In genomic region chr16:72324578-72324977, GRCh38 we compare ENCODE assay signal across 35 cellular contexts.
DNase-seq lines count a peak whose midpoint lies in the region; ATAC-seq, FAIRE-seq and TF ChIP-seq lines count a peak whose summit lies in the region.
"Had no signal": no experiment of that assay in that cellular context is flagged by ENCODE, and none has a peak within 500 bp of the region (broad histone marks: within the 10 kb centered on the region; RNA-seq: fewer than 3 reads in every experiment).

No MANE protein-coding gene starts in this region.

- no peak for TF ChIP-seq CTCF in heart left ventricle (IDR thresholded peaks at IDR 0.05)
- no peak for TF ChIP-seq CTCF in kidney (IDR thresholded peaks at IDR 0.05; ENCODE audit: borderline replicate concordance, extremely low read depth, insufficient read depth)

- H3K4me3 ChIP-seq in heart left ventricle (no peak overlapping the region), kidney (ENCODE audit: low read length in 2 of 2) (no peak overlapping the region), HAP-1 (no peak overlapping the region)
- H3K4me3 ChIP-seq: A549; BLaER1; BLaER1 treated with 17β-estradiol and CSF1 and Interleukin-3, amounts not matched to agents 10 nM and 100 nM had no signal

- no peak for ATAC-seq in Right ventricle myocardium inferior
- no peak for ATAC-seq in heart left ventricle
- ATAC-seq in GM19467 (IDR thresholded peaks at IDR 0.05; ENCODE audit: unreplicated experiment), result no peak
- ATAC-seq: A549; CD8-positive, alpha-beta T cell had no signal

- FAIRE-seq in HTR-8/SVneo (lab: Jason Lieb, UNC) (peak; percentile 20), kidney (lab: Jason Lieb, UNC) (no peak)
- FAIRE-seq: A204.1, A549, D721Med had no signal

- 85 to 96% (median 94%) methylated on average over 7 of the region's 7 CpGs for WGBS in heart left ventricle, 4 donors

- H3K4me1 ChIP-seq in heart left ventricle (no peaks in the 10 kb centered on the region), kidney (ENCODE audit: control insufficient read depth in 1 of 2, insufficient read depth in 1 of 2, low read depth in 1 of 2, low read length in 2 of 2) (no peaks in the 10 kb centered on the region), HAP-1 (no peaks in the 10 kb centered on the region)
- H3K4me1 ChIP-seq: A549, BE2C, BLaER1, Caco-2 had no signal

- H3K27ac ChIP-seq in heart left ventricle (no peak overlapping the region), kidney (ENCODE audit: low read depth in 2 of 2, low read length in 2 of 2) (no peak overlapping the region)
- H3K27ac ChIP-seq: 22Rv1; A549; BLaER1; BLaER1 treated with 17β-estradiol and CSF1 and Interleukin-3, amounts not matched to agents 10 nM and 100 nM; C4-2B had no signal

- TF ChIP-seq POLR2A in heart left ventricle (IDR thresholded peaks at IDR 0.05), result no peak

- H3K9ac ChIP-seq in kidney (ENCODE audit: low read length in 2 of 2), result no peak overlapping the region
- H3K9ac ChIP-seq: BLaER1; BLaER1 treated with 17β-estradiol and CSF1 and Interleukin-3, amounts not matched to agents 10 nM and 100 nM had no signal

- no peaks in the 10 kb centered on the region for H3K36me3 ChIP-seq in heart left ventricle
- no peaks in the 10 kb centered on the region for H3K36me3 ChIP-seq in kidney (ENCODE audit: control insufficient read depth in 1 of 2, insufficient read depth in 2 of 2, low read length in 2 of 2)
- H3K36me3 ChIP-seq in HAP-1 (replicated peaks), result no peaks in the 10 kb centered on the region
- H3K36me3 ChIP-seq: BE2C had no signal

- H3K27me3 ChIP-seq in heart left ventricle, result no peaks in the 10 kb centered on the region
- no peaks in the 10 kb centered on the region for H3K27me3 ChIP-seq in HAP-1 (ENCODE audit: low read depth)
- H3K27me3 ChIP-seq: BE2C; BLaER1; BLaER1 treated with 17β-estradiol and CSF1 and Interleukin-3, amounts not matched to agents 10 nM and 100 nM had no signal

- peak; percentile 34 for DNase-seq in Right ventricle myocardium inferior (ENCODE audit: missing footprints)
- DNase-seq in heart left ventricle, result no peak
- DNase-seq in HTR-8/SVneo (ENCODE audit: insufficient read length, low spot score), result no peak
- peak; percentile 41 for DNase-seq in kidney
- peak; percentile 60 for DNase-seq in posterior vena cava (ENCODE audit: low spot score)
- no peak for DNase-seq in CD1c-positive myeloid dendritic cell (ENCODE audit: extremely low spot score)
- no peak for DNase-seq in HAP-1 (ENCODE audit: low spot score in 2 of 2)
- DNase-seq: 8988T; ACHN; AML-193; BE2C; C1 segment of cervical spinal cord; Caco-2; Calu3; CD4-positive, alpha-beta memory T cell; CD4-positive, alpha-beta T cell; CD4-positive, CD25-positive, alpha-beta regulatory T cell; CD8-positive, alpha-beta memory T cell; CD8-positive, alpha-beta T cell; COR-L47; DMS 273 treated with DMSO at 0.1 percent for 48 hours; DMS153; DMS53; DMS79; DMS79 treated with DMSO at 0.1 percent for 48 hours; DND-41; EL had no signal

- H3K9me3 ChIP-seq in heart left ventricle (peaks cover 0 to 17% (median 2%) of the 10 kb centered on the region in 12 donors), kidney (ENCODE audit: control insufficient read depth in 1 of 2, low read length in 2 of 2) (peaks cover 0 to 4% of the 10 kb centered on the region in 2 donors), HAP-1 (peaks cover 11% of the 10 kb centered on the region)
- H3K9me3 ChIP-seq: BE2C had no signal

- in situ Hi-C loops in HAP-1 (cut with MboI; ENCODE audit: low sequenced_read_pairs), result no loop called here

- intact Hi-C loops in Right ventricle myocardium inferior (cut with DNase I), result no loop called here
- intact Hi-C loops in heart left ventricle (cut with DNase I), result no loop called here
- intact Hi-C loops in kidney (cut with DNase I), result no loop called here
- intact Hi-C loops in posterior vena cava (cut with DNase I), result no loop called here

Comparison
In these comparisons a context has a peak if more than half of its experiments do, and no peak if none do; other contexts are left out.
1. DNase-seq: peak in Right ventricle myocardium inferior (single experiment), kidney (single experiment) and posterior vena cava (single experiment); none in heart left ventricle (0 of 5), HTR-8/SVneo (single experiment), CD1c-positive myeloid dendritic cell (single experiment) and HAP-1 (0 of 2).